21 cellular contexts compared by ENCODE assay signal in genomic region chr22:50456026-50456425, GRCh38. TPM values are rescaled to one million over a fixed set of nuclear protein-coding genes. Genes with fewer than 3 reads are reported as not detected.
DNase-seq lines count a peak whose midpoint lies in the region; ATAC-seq lines count a peak whose summit lies in the region.
"Had no signal": no experiment of that assay in that cellular context is flagged by ENCODE, and none has a peak within 500 bp of the region (broad histone marks: within the 10 kb centered on the region; RNA-seq: fewer than 3 reads in every experiment).

No MANE protein-coding gene starts in this region.

- no peak for ATAC-seq in activated naive CD8-positive, alpha-beta T cell treated with anti-CD3 and anti-CD28 coated beads, Interleukin-2, amount 50 U/mL, for 24 hours
- ATAC-seq in T-helper 17 cell (no peak), GM18517 (IDR thresholded peaks at IDR 0.05; ENCODE audit: unreplicated experiment) (no peak)
- ATAC-seq in stimulated activated naive B cell treated with anti-CD40 and anti-IgM and Interleukin-4, amounts not matched to agents 10 μg/mL and 1 μg/mL and 100 μg/mL, for 72 hours (replicated peaks), result no peak

- peak overlapping the region; percentile 50 for H3K27ac Mint-ChIP-seq in activated naive CD8-positive, alpha-beta T cell
- no peak overlapping the region for H3K27ac Mint-ChIP-seq in activated naive CD8-positive, alpha-beta T cell treated with anti-CD3 and anti-CD28 coated beads, Interleukin-2, amount 50 U/mL, for 24 hours
- no peak overlapping the region for H3K27ac Mint-ChIP-seq in T-helper 17 cell
- H3K27ac Mint-ChIP-seq in stimulated activated naive B cell treated with anti-CD40 and anti-IgM and Interleukin-4, amounts not matched to agents 10 μg/mL and 1 μg/mL and 100 μg/mL, for 72 hours, result peak overlapping the region; percentile 62
- H3K27ac Mint-ChIP-seq: CD4-positive, alpha-beta T cell had no signal

- H3K36me3 Mint-ChIP-seq in activated naive CD8-positive, alpha-beta T cell, result peaks cover 2% of the 10 kb centered on the region
- H3K36me3 Mint-ChIP-seq in activated naive CD8-positive, alpha-beta T cell treated with anti-CD3 and anti-CD28 coated beads, Interleukin-2, amount 50 U/mL, for 24 hours (ENCODE audit: low read depth), result peaks cover 28% of the 10 kb centered on the region
- H3K36me3 Mint-ChIP-seq in T-helper 17 cell (ENCODE audit: low read depth), result peaks cover 4% of the 10 kb centered on the region
- H3K36me3 Mint-ChIP-seq in stimulated activated naive B cell treated with anti-CD40 and anti-IgM and Interleukin-4, amounts not matched to agents 10 μg/mL and 1 μg/mL and 100 μg/mL, for 72 hours, result peaks cover 63 to 65% of the 10 kb centered on the region in 2 donors

- intact Hi-C loops in posterior vena cava (cut with DNase I), result no loop called here

- H3K9me3 ChIP-seq in T-helper 17 cell (ENCODE audit: control insufficient read depth, low read length, poor library complexity, severe bottlenecking), result no peaks in the 10 kb centered on the region
- H3K9me3 ChIP-seq: A549, BE2C, HAP-1 had no signal

- peaks cover 13% of the 10 kb centered on the region for H3K4me1 Mint-ChIP-seq in activated naive CD8-positive, alpha-beta T cell (ENCODE audit: low read depth)
- peaks cover 16% of the 10 kb centered on the region for H3K4me1 Mint-ChIP-seq in activated naive CD8-positive, alpha-beta T cell treated with anti-CD3 and anti-CD28 coated beads, Interleukin-2, amount 50 U/mL, for 24 hours
- peaks cover 13% of the 10 kb centered on the region for H3K4me1 Mint-ChIP-seq in T-helper 17 cell
- H3K4me1 Mint-ChIP-seq in stimulated activated naive B cell treated with anti-CD40 and anti-IgM and Interleukin-4, amounts not matched to agents 10 μg/mL and 1 μg/mL and 100 μg/mL, for 72 hours, result peaks cover 12 to 22% of the 10 kb centered on the region in 2 donors

- DNase-seq in activated naive CD8-positive, alpha-beta T cell treated with anti-CD3 and anti-CD28 coated beads, Interleukin-2, amount 50 U/mL, for 24 hours, result no peak
- DNase-seq in T-helper 17 cell, result no peak
- no peak for DNase-seq in stimulated activated naive B cell treated with anti-CD40 and anti-IgM and Interleukin-4, amounts not matched to agents 10 μg/mL and 1 μg/mL and 100 μg/mL, for 72 hours
- no peak for DNase-seq in posterior vena cava (ENCODE audit: low spot score)
- DNase-seq: 8988T; ACHN; AML-193; BE2C; CD4-positive, alpha-beta T cell; CD8-positive, alpha-beta memory T cell; DMS 273 treated with DMSO at 0.1 percent for 48 hours; DMS79; EL; GDM1; GOT3 had no signal

- H3K9me3 Mint-ChIP-seq in activated naive CD8-positive, alpha-beta T cell (ENCODE audit: low read depth), result no peaks in the 10 kb centered on the region
- H3K9me3 Mint-ChIP-seq in activated naive CD8-positive, alpha-beta T cell treated with anti-CD3 and anti-CD28 coated beads, Interleukin-2, amount 50 U/mL, for 24 hours, result no peaks in the 10 kb centered on the region
- no peaks in the 10 kb centered on the region for H3K9me3 Mint-ChIP-seq in stimulated activated naive B cell treated with anti-CD40 and anti-IgM and Interleukin-4, amounts not matched to agents 10 μg/mL and 1 μg/mL and 100 μg/mL, for 72 hours
- H3K9me3 Mint-ChIP-seq: CD4-positive, alpha-beta T cell; CD8-positive, alpha-beta memory T cell had no signal

- H3K27me3 Mint-ChIP-seq in activated naive CD8-positive, alpha-beta T cell, result no peaks in the 10 kb centered on the region
- no peaks in the 10 kb centered on the region for H3K27me3 Mint-ChIP-seq in activated naive CD8-positive, alpha-beta T cell treated with anti-CD3 and anti-CD28 coated beads, Interleukin-2, amount 50 U/mL, for 24 hours
- no peaks in the 10 kb centered on the region for H3K27me3 Mint-ChIP-seq in T-helper 17 cell
- H3K27me3 Mint-ChIP-seq in stimulated activated naive B cell treated with anti-CD40 and anti-IgM and Interleukin-4, amounts not matched to agents 10 μg/mL and 1 μg/mL and 100 μg/mL, for 72 hours, result no peaks in the 10 kb centered on the region
- H3K27me3 Mint-ChIP-seq: CD4-positive, alpha-beta T cell; CD8-positive, alpha-beta memory T cell had no signal

- H3K4me3 Mint-ChIP-seq in activated naive CD8-positive, alpha-beta T cell, result no peak overlapping the region
- H3K4me3 Mint-ChIP-seq in activated naive CD8-positive, alpha-beta T cell treated with anti-CD3 and anti-CD28 coated beads, Interleukin-2, amount 50 U/mL, for 24 hours, result no peak overlapping the region
- H3K4me3 Mint-ChIP-seq in T-helper 17 cell, result peak overlapping the region; percentile 25
- H3K4me3 Mint-ChIP-seq in stimulated activated naive B cell treated with anti-CD40 and anti-IgM and Interleukin-4, amounts not matched to agents 10 μg/mL and 1 μg/mL and 100 μg/mL, for 72 hours, result no peak overlapping the region
- H3K4me3 Mint-ChIP-seq: CD14-positive monocyte; CD4-positive, alpha-beta T cell; CD8-positive, alpha-beta memory T cell had no signal

RNA-seq across cellular contexts. Expression of gene SBF1, which starts 18.8 kb away (rescaled TPM):
- total RNA-seq in T-helper 17 cell (100 to 1,000 TPM; 202 to 217 TPM), posterior vena cava (10 to 100 TPM; 58.5 to 83.8 TPM)

RNA-seq across cellular contexts. Expression of gene ADM2, which starts 25.3 kb away (rescaled TPM):
- 1 to 10 TPM; 1.7 to 2.4 TPM for total RNA-seq in T-helper 17 cell
- total RNA-seq in posterior vena cava, result under 1 TPM; 0.14 to 0.56 TPM

RNA-seq across cellular contexts. Expression of gene MIOX, which starts 30.6 kb away (rescaled TPM):
- total RNA-seq in T-helper 17 cell (not detected), posterior vena cava (not detected)
- total RNA-seq: CD4-positive, alpha-beta T cell; GM12878 had no signal

RNA-seq across cellular contexts. Expression of gene LMF2, which starts 51.5 kb away (rescaled TPM):
- total RNA-seq in T-helper 17 cell, result 100 to 1,000 TPM; 110 to 130 TPM
- total RNA-seq in posterior vena cava, result 10 to 100 TPM; 39.0 to 53.3 TPM

RNA-seq across cellular contexts. Expression of gene NCAPH2, which starts 52.0 kb away (rescaled TPM):
- total RNA-seq in T-helper 17 cell (100 to 1,000 TPM in 1 of 2 donors, 10 to 100 TPM in 1; 97.0 to 103 TPM), posterior vena cava (10 to 100 TPM; 32.1 to 32.7 TPM)

Comparison
In these comparisons a context has a peak if more than half of its experiments do, and no peak if none do; other contexts are left out.
1. H3K27ac Mint-ChIP-seq: peak in activated naive CD8-positive, alpha-beta T cell (single experiment) and stimulated activated naive B cell treated with anti-CD40 and anti-IgM and Interleukin-4, amounts not matched to agents 10 μg/mL and 1 μg/mL and 100 μg/mL, for 72 hours (single experiment); none in activated naive CD8-positive, alpha-beta T cell treated with anti-CD3 and anti-CD28 coated beads, Interleukin-2, amount 50 U/mL, for 24 hours (single experiment) and T-helper 17 cell (single experiment).